Comparison of ENCODE assay signal across 17 cellular contexts in the genomic region with DNA sequence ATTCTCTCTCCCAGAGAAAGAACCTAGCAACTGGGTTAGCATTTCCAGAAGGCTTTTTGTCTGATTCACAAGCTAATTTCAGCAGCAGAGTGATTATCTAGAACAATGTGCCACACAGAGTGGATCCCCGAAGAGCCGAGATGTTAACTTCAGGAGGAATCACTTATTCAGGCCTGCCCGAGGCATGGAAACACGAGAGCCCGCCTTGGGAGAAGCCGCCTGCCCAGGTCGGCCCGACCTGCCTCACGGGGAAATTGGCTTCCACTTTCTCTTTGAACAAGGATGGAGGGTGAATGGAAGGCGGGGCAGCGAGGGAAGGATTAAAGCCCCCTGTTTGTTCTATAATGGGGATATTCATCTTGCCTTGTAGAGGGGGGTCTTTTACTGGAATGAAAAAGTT. TPM values are rescaled to one million over a fixed set of nuclear protein-coding genes. Genes with fewer than 3 reads are reported as not detected.
DNase-seq lines count a peak whose midpoint lies in the region; ATAC-seq and TF ChIP-seq lines count a peak whose summit lies in the region.
"Had no signal": no experiment of that assay in that cellular context is flagged by ENCODE, and none has a peak within 500 bp of the region (broad histone marks: within the 10 kb centered on the region; RNA-seq: fewer than 3 reads in every experiment).

No MANE protein-coding gene starts in this region.

- peak; percentile 5 for DNase-seq in activated T-cell treated with anti-CD3 and anti-CD28 coated beads, Interleukin-2, amount 50 U/mL, for 24 hours
- no peak for DNase-seq in activated T-cell treated with anti-CD3 and anti-CD28 coated beads, Interleukin-2, amount 50 U/mL, for 4 hours
- DNase-seq in smooth muscle cell (lab: John Stamatoyannopoulos, UW; ENCODE audit: unreplicated experiment), result no peak
- no peak for DNase-seq in progenitor cell of endocrine pancreas (ENCODE audit: low spot score, unreplicated experiment)
- no peak for DNase-seq in 8988T
- DNase-seq in NCI-H2029 (lab: John Stamatoyannopoulos, UW), result no peak
- DNase-seq: C1 segment of cervical spinal cord; NCI-H1436 treated with DMSO at 0.1 percent for 48 hours; NCI-H2227 treated with DMSO at 0.1 percent for 48 hours; NCI-H524 treated with DMSO at 0.1 percent for 48 hours; NK-92 treated with Interleukin-12 subunit alpha and Interleukin-12 subunit beta, amount 100 ng/mL, for 24 hours had no signal

- no peaks in the 10 kb centered on the region for H3K4me1 Mint-ChIP-seq in activated T-cell treated with anti-CD3 and anti-CD28 coated beads, Interleukin-2, amount 50 U/mL, for 24 hours (ENCODE audit: low read depth)
- H3K4me1 Mint-ChIP-seq in activated T-cell treated with anti-CD3 and anti-CD28 coated beads, Interleukin-2, amount 50 U/mL, for 4 hours (ENCODE audit: low read depth), result no peaks in the 10 kb centered on the region
- H3K4me1 Mint-ChIP-seq in brain (peaks cover 32% of the 10 kb centered on the region), progenitor cell of endocrine pancreas (ENCODE audit: low read depth) (peaks cover 13% of the 10 kb centered on the region)

- H3K79me2 ChIP-seq in smooth muscle cell (ENCODE audit: low read depth), result no peaks in the 10 kb centered on the region

- peaks cover 11% of the 10 kb centered on the region for H3K27me3 Mint-ChIP-seq in activated T-cell treated with anti-CD3 and anti-CD28 coated beads, Interleukin-2, amount 50 U/mL, for 24 hours
- H3K27me3 Mint-ChIP-seq in activated T-cell treated with anti-CD3 and anti-CD28 coated beads, Interleukin-2, amount 50 U/mL, for 4 hours (ENCODE audit: low read depth), result peaks cover 10% of the 10 kb centered on the region
- H3K27me3 Mint-ChIP-seq in brain, result peaks cover 6% of the 10 kb centered on the region
- peaks cover 39% of the 10 kb centered on the region for H3K27me3 Mint-ChIP-seq in progenitor cell of endocrine pancreas

- peak overlapping the region; percentile 17; the same call in 1 of the 2 replicates for H3K4me3 ChIP-seq in iPS-18c (ENCODE audit: insufficient read depth, low read depth, low read length)
- H3K4me3 ChIP-seq in smooth muscle cell, result no peak overlapping the region
- H3K4me3 ChIP-seq: K562 had no signal

- H3K9me3 ChIP-seq in iPS-18c (ENCODE audit: control insufficient read depth, insufficient read depth, low read length) (no peaks in the 10 kb centered on the region), smooth muscle cell (replicated peaks; ENCODE audit: low read depth) (no peaks in the 10 kb centered on the region)

- no peaks in the 10 kb centered on the region for H3K36me3 ChIP-seq in smooth muscle cell (ENCODE audit: low read depth)

- H3F3A ChIP-seq in smooth muscle cell (ENCODE audit: low read depth), result no peaks in the 10 kb centered on the region

- H3K27ac Mint-ChIP-seq in activated T-cell treated with anti-CD3 and anti-CD28 coated beads, Interleukin-2, amount 50 U/mL, for 24 hours, result no peak overlapping the region
- H3K27ac Mint-ChIP-seq in brain, result peak overlapping the region in 3 of 5 experiments; percentile 4 to 24 (median 24)
- no peak overlapping the region for H3K27ac Mint-ChIP-seq in progenitor cell of endocrine pancreas

- H3K27me3 ChIP-seq in smooth muscle cell (ENCODE audit: low read depth), result peaks cover 25% of the 10 kb centered on the region

- H3K4me1 ChIP-seq in smooth muscle cell (ENCODE audit: low read depth), result peaks cover 24% of the 10 kb centered on the region

- 28% methylated on average over 11 of the region's 11 CpGs for WGBS in smooth muscle cell (ENCODE audit: low lambda C conversion rate)

- no peaks in the 10 kb centered on the region for H3K9me3 Mint-ChIP-seq in activated T-cell treated with anti-CD3 and anti-CD28 coated beads, Interleukin-2, amount 50 U/mL, for 24 hours
- H3K9me3 Mint-ChIP-seq in activated T-cell treated with anti-CD3 and anti-CD28 coated beads, Interleukin-2, amount 50 U/mL, for 4 hours, result no peaks in the 10 kb centered on the region
- H3K9me3 Mint-ChIP-seq in brain, result peaks cover 2 to 6% (median 3%) of the 10 kb centered on the region in 5 experiments
- no peaks in the 10 kb centered on the region for H3K9me3 Mint-ChIP-seq in progenitor cell of endocrine pancreas (ENCODE audit: low read depth)

- ATAC-seq in activated T-cell treated with anti-CD3 and anti-CD28 coated beads, Interleukin-2, amount 50 U/mL, for 4 hours, result no peak
- ATAC-seq: HCT116, K562 had no signal

- H3K4me2 ChIP-seq in smooth muscle cell, result peak overlapping the region; percentile 68

- no peaks in the 10 kb centered on the region for H4K20me1 ChIP-seq in smooth muscle cell (ENCODE audit: low read depth)

- H2AFZ ChIP-seq in smooth muscle cell (ENCODE audit: low read depth), result no peak overlapping the region

- no peaks in the 10 kb centered on the region for H3K36me3 Mint-ChIP-seq in activated T-cell treated with anti-CD3 and anti-CD28 coated beads, Interleukin-2, amount 50 U/mL, for 24 hours (ENCODE audit: low read depth)
- H3K36me3 Mint-ChIP-seq in activated T-cell treated with anti-CD3 and anti-CD28 coated beads, Interleukin-2, amount 50 U/mL, for 4 hours (ENCODE audit: insufficient read depth), result no peaks in the 10 kb centered on the region
- H3K36me3 Mint-ChIP-seq in brain (peaks cover 6% of the 10 kb centered on the region), progenitor cell of endocrine pancreas (ENCODE audit: insufficient read depth) (no peaks in the 10 kb centered on the region)

- H3K27ac ChIP-seq in smooth muscle cell (ENCODE audit: low read depth), result no peak overlapping the region
- H3K27ac ChIP-seq: RWPE1 had no signal

- no peak overlapping the region for H3K9ac ChIP-seq in smooth muscle cell (ENCODE audit: low read depth)

- H3K4me3 Mint-ChIP-seq in activated T-cell treated with anti-CD3 and anti-CD28 coated beads, Interleukin-2, amount 50 U/mL, for 24 hours, result no peak overlapping the region
- H3K4me3 Mint-ChIP-seq in activated T-cell treated with anti-CD3 and anti-CD28 coated beads, Interleukin-2, amount 50 U/mL, for 4 hours, result no peak overlapping the region
- H3K4me3 Mint-ChIP-seq in brain (peak overlapping the region; percentile 22 to 73 (median 61)), progenitor cell of endocrine pancreas (ENCODE audit: low read depth) (no peak overlapping the region)

- TF ChIP-seq CTCF in brain (conservative IDR thresholded peaks at IDR 0.05) (no peak), smooth muscle cell (IDR thresholded peaks at IDR 0.05; ENCODE audit: borderline replicate concordance, insufficient read depth, poor library complexity, severe bottlenecking) (no peak), progenitor cell of endocrine pancreas (IDR thresholded peaks at IDR 0.05; ENCODE audit: unreplicated experiment) (no peak)

RNA-seq across cellular contexts. Expression of a gene that starts 32.8 kb away (rescaled TPM):
- total RNA-seq in activated T-cell treated with anti-CD3 and anti-CD28 coated beads, Interleukin-2, amount 50 U/mL, for 4 hours, result under 1 TPM; 0.53 to 0.71 (median 0.55) TPM
- polyA plus RNA-seq in brain (ENCODE audit: insufficient read depth, low read depth, low replicate concordance), result 2.2 TPM
- 0.13 and 0.72 TPM in 2 replicates for total RNA-seq in smooth muscle cell
- polyA plus RNA-seq in smooth muscle cell, result 0.07 TPM in 1 of 2 replicates, not detected in the other
- 3.3 and 4.4 TPM in 2 replicates for total RNA-seq in progenitor cell of endocrine pancreas
- total RNA-seq: HT1080 had no signal
- polyA plus RNA-seq: K562 had no signal

Comparison
In these comparisons a context has a peak if more than half of its experiments do, and no peak if none do; other contexts are left out.
1. H3K27ac Mint-ChIP-seq: peak in brain (3 of 5); none in activated T-cell treated with anti-CD3 and anti-CD28 coated beads, Interleukin-2, amount 50 U/mL, for 24 hours (single experiment) and progenitor cell of endocrine pancreas (single experiment).
2. H3K4me3 Mint-ChIP-seq: peak in brain (5 of 5); none in activated T-cell treated with anti-CD3 and anti-CD28 coated beads, Interleukin-2, amount 50 U/mL, for 24 hours (single experiment), activated T-cell treated with anti-CD3 and anti-CD28 coated beads, Interleukin-2, amount 50 U/mL, for 4 hours (single experiment) and progenitor cell of endocrine pancreas (single experiment).